ENCODE assay signal across 8 cellular contexts in genomic region chr10:72364239-72364777, GRCh38. TPM values are rescaled to one million over a fixed set of nuclear protein-coding genes. Genes with fewer than 3 reads are reported as not detected.
DNase-seq lines count a peak whose midpoint lies in the region; ATAC-seq and TF ChIP-seq lines count a peak whose summit lies in the region.

No MANE protein-coding gene starts in this region.

- DNase-seq in AG20443 (ENCODE audit: low spot score) (peak; percentile 91), NCI-H524 (lab: John Stamatoyannopoulos, UW) (peak; percentile 60 to 90), choroid plexus epithelial cell (ENCODE audit: low read depth) (peak; percentile 98), left lung (peak; percentile 84 to 89)
- DNase-seq in activated CD4-positive, alpha-beta T cell treated with anti-CD3 and anti-CD28 coated beads for 24 hours (ENCODE audit: low read depth in 2 of 2), result peak; percentile 74 to 77
- peak; percentile 85 to 86 for DNase-seq in stimulated activated CD4-positive, alpha-beta T cell treated with anti-CD3 and anti-CD28 coated beads, Interleukin-2, amount 100 ng/mL, for 48 hours

- H3K4me1 ChIP-seq in left lung, result peaks cover 0 to 17% of the 10 kb centered on the region in 2 donors

- intact Hi-C loops in left lung (cut with DNase I), result loop anchor here in 1 of 2 donors (10.0 kb wide), 2 partner anchors 480 to 510 kb away; no protein-coding TSS in a partner anchor

- peak overlapping the region in 1 of 2 donors; percentile 18 for H3K27ac ChIP-seq in left lung

- peaks cover 0 to 42% of the 10 kb centered on the region in 2 donors for H3K36me3 ChIP-seq in left lung

- no peaks in the 10 kb centered on the region for H3K9me3 ChIP-seq in left lung

- no peaks in the 10 kb centered on the region for H3K27me3 ChIP-seq in left lung

- peak; percentile 99 for TF ChIP-seq CTCF in choroid plexus epithelial cell (conservative IDR thresholded peaks at IDR 0.05; ENCODE audit: low read depth, low read length)
- TF ChIP-seq CTCF in left lung (IDR thresholded peaks at IDR 0.05), result peak; percentile 83 to 93

- H3K4me3 ChIP-seq in choroid plexus epithelial cell (ENCODE audit: low read depth, low read length), result peak overlapping the region; percentile 36
- no peak overlapping the region for H3K4me3 ChIP-seq in left lung

- ATAC-seq in GM18907 (IDR thresholded peaks at IDR 0.05; ENCODE audit: unreplicated experiment) (peak; percentile 90), HG03460 (IDR thresholded peaks at IDR 0.05; ENCODE audit: unreplicated experiment) (peak; percentile 94), left lung (peak; percentile 99)

RNA-seq across cellular contexts. Expression of gene DNAJB12, which starts 9.6 kb away (rescaled TPM):
- total RNA-seq in left lung, result 10 to 100 TPM; 30.9 to 38.9 TPM
